ENCODE assay signal across 1 cellular context in the genomic region with DNA sequence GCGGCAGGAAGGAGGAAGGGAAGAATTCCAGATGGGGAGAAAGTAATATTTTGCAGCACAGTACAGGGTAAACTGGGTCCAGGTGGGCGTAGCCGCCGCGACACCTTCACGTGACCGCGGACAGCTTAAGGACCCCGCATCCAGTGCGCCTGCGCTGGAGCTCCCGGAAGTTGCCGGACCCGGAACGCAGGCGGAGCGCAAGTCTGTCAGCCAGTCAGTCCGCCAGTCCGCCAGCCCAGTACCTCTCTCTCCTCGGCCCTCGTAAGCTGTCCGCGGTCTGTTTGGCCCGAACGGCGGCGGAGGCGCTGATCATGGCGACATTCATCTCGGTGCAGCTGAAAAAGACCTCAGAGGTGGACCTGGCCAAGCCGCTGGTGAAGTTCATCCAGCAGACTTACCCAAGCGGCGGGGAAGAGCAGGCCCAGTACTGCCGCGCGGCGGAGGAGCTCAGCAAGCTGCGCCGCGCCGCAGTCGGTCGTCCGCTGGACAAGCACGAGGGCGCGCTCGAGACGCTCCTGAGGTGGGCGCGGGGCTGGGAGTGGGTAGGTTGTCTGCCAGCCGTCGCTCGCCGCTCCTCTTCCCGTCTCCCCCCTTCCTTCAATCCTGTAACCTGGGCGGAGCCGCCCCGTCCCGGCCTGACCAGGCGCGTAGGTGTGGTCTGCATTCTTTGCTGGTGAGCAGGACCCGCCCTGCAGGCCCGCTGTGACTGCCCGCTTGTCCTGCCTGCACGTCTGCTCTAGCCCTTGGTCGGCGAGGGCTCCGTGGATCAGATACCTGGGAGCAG.
TF ChIP-seq lines count a peak whose summit lies in the region.

Gene PDCD6IP, plus strand, starts transcription at position 213 of the 784 bp plus-strand sequence. Its CDS starts 99 bp downstream, at position 312.

TF ChIP-seq in K562, 482 proteins besides CTCF, POLR2A, EP300 and RAD21 (continued from another document and continues in another):
- TF ChIP-seq ARID4B (CRISPR knock-in tag; IDR thresholded peaks at IDR 0.05) (peak; percentile 94), KDM2B (CRISPR knock-in tag; IDR thresholded peaks at IDR 0.05) (no peak), FUS (optimal IDR thresholded peaks at IDR 0.05; ENCODE audit: low read depth, low read length) (peak; percentile 66), HOXB6 (CRISPR knock-in tag; IDR thresholded peaks at IDR 0.05; ENCODE audit: borderline replicate concordance) (no peak), CBX3 (IDR thresholded peaks at IDR 0.05; ENCODE audit: borderline replicate concordance in 1 of 2, low read length in 2 of 2) (no peak; a peak in 1 of 3 replicates), SUPT5H (IDR thresholded peaks at IDR 0.05) (peak; percentile 99), CREB1 (IDR thresholded peaks at IDR 0.05) (0 out of 2 replicates have a peak, but pooled peaks have one; percentile 56), CREB1 (CRISPR knock-in tag; IDR thresholded peaks at IDR 0.05) (peak; percentile 31; the same call in 1 of the 2 replicates), POLR2AphosphoS2 (IDR thresholded peaks at IDR 0.05; ENCODE audit: low read length) (peak; percentile 90; the same call in 1 of the 2 replicates), GTF2A2 (tag; IDR thresholded peaks at IDR 0.05) (0 out of 2 replicates have a peak, but pooled peaks have one; percentile 24), PHF21A (IDR thresholded peaks at IDR 0.05; ENCODE audit: borderline replicate concordance, low read depth) (peak; percentile 46; the same call in 1 of the 2 replicates), HDAC6 (IDR thresholded peaks at IDR 0.05; ENCODE audit: low read depth, low read length) (no peak), ZNF77 (CRISPR knock-in tag; IDR thresholded peaks at IDR 0.05) (no peak), EGR1 (conservative IDR thresholded peaks at IDR 0.05) (peak; percentile 78), POLR3A (IDR thresholded peaks at IDR 0.05; ENCODE audit: borderline replicate concordance, extremely low read depth, insufficient read depth, insufficient read length) (no peak), NR3C1 (CRISPR knock-in tag; IDR thresholded peaks at IDR 0.05) (no peak), NRF1 (conservative IDR thresholded peaks at IDR 0.05 in 1 of 2, IDR thresholded peaks at IDR 0.05 in 1 of 2) (peak; percentile 99), ZSCAN29 (IDR thresholded peaks at IDR 0.05) (no peak), CHD4 (IDR thresholded peaks at IDR 0.05; ENCODE audit: insufficient read depth, insufficient replicate concordance, low read depth, low read length, poor library complexity, severe bottlenecking) (no peak), HMGN3 (IDR thresholded peaks at IDR 0.05; ENCODE audit: borderline replicate concordance, extremely low read depth, insufficient read length, low read depth, low read length) (peak; percentile 90), GTF2E2 (tag; IDR thresholded peaks at IDR 0.05) (0 out of 2 replicates have a peak, but pooled peaks have one; percentile 7), FOXA1 (IDR thresholded peaks at IDR 0.05; ENCODE audit: borderline replicate concordance) (no peak), ZNF436 (CRISPR knock-in tag; IDR thresholded peaks at IDR 0.05) (no peak), PURB (CRISPR knock-in tag; IDR thresholded peaks at IDR 0.05; ENCODE audit: low read depth) (no peak), SRSF7 (optimal IDR thresholded peaks at IDR 0.05; ENCODE audit: low read depth, low read length) (no peak), KDM5B (IDR thresholded peaks at IDR 0.05; ENCODE audit: insufficient replicate concordance, low read depth, low read length) (peak; percentile 95), ZNF133 (CRISPR knock-in tag; IDR thresholded peaks at IDR 0.05) (no peak), MLLT1 (IDR thresholded peaks at IDR 0.05) (no peak; a peak in 2 of 4 replicates), GMEB1 (CRISPR knock-in tag; IDR thresholded peaks at IDR 0.05) (peak; percentile 34; the same call in 1 of the 2 replicates), ZFX (CRISPR knock-in tag; IDR thresholded peaks at IDR 0.05) (peak; percentile 99), NONO (IDR thresholded peaks at IDR 0.05; ENCODE audit: low read depth in 2 of 2, low read length in 1 of 2) (peak; percentile 18 to 57; a peak in 2 of 4 replicates), RBBP5 (IDR thresholded peaks at IDR 0.05; ENCODE audit: borderline replicate concordance, insufficient read depth, low read length, poor library complexity, severe bottlenecking) (peak; percentile 100), KLF1 (tag; IDR thresholded peaks at IDR 0.05) (peak; percentile 71), ZNF212 (CRISPR knock-in tag; IDR thresholded peaks at IDR 0.05) (no peak; the same call in 1 of the 2 replicates), ESRRA (IDR thresholded peaks at IDR 0.05; ENCODE audit: borderline replicate concordance, low read depth) (peak; percentile 70), ZNF699 (CRISPR knock-in tag; IDR thresholded peaks at IDR 0.05; ENCODE audit: insufficient replicate concordance) (no peak), ZNF165 (CRISPR knock-in tag; IDR thresholded peaks at IDR 0.05; ENCODE audit: borderline replicate concordance) (no peak)
- TF ChIP-seq, protein P1, sequence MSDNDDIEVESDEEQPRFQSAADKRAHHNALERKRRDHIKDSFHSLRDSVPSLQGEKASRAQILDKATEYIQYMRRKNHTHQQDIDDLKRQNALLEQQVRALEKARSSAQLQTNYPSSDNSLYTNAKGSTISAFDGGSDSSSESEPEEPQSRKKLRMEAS (CRISPR knock-in tag; IDR thresholded peaks at IDR 0.05) = peak; percentile 86
- TF ChIP-seq, protein P2, sequence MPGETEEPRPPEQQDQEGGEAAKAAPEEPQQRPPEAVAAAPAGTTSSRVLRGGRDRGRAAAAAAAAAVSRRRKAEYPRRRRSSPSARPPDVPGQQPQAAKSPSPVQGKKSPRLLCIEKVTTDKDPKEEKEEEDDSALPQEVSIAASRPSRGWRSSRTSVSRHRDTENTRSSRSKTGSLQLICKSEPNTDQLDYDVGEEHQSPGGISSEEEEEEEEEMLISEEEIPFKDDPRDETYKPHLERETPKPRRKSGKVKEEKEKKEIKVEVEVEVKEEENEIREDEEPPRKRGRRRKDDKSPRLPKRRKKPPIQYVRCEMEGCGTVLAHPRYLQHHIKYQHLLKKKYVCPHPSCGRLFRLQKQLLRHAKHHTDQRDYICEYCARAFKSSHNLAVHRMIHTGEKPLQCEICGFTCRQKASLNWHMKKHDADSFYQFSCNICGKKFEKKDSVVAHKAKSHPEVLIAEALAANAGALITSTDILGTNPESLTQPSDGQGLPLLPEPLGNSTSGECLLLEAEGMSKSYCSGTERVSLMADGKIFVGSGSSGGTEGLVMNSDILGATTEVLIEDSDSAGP (CRISPR knock-in tag; IDR thresholded peaks at IDR 0.05) = 0 out of 2 replicates have a peak, but pooled peaks have one; percentile 33
- TF ChIP-seq, protein P3, sequence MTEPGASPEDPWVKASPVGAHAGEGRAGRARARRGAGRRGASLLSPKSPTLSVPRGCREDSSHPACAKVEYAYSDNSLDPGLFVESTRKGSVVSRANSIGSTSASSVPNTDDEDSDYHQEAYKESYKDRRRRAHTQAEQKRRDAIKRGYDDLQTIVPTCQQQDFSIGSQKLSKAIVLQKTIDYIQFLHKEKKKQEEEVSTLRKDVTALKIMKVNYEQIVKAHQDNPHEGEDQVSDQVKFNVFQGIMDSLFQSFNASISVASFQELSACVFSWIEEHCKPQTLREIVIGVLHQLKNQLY (CRISPR knock-in tag; conservative IDR thresholded peaks at IDR 0.05) = 0 out of 4 replicates have a peak, but pooled peaks have one; percentile 8 to 64
- TF ChIP-seq, protein P4, sequence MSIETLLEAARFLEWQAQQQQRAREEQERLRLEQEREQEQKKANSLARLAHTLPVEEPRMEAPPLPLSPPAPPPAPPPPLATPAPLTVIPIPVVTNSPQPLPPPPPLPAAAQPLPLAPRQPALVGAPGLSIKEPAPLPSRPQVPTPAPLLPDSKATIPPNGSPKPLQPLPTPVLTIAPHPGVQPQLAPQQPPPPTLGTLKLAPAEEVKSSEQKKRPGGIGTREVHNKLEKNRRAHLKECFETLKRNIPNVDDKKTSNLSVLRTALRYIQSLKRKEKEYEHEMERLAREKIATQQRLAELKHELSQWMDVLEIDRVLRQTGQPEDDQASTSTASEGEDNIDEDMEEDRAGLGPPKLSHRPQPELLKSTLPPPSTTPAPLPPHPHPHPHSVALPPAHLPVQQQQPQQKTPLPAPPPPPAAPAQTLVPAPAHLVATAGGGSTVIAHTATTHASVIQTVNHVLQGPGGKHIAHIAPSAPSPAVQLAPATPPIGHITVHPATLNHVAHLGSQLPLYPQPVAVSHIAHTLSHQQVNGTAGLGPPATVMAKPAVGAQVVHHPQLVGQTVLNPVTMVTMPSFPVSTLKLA (conservative IDR thresholded peaks at IDR 0.05) = peak; percentile 82 to 93
- TF ChIP-seq, protein P5, sequence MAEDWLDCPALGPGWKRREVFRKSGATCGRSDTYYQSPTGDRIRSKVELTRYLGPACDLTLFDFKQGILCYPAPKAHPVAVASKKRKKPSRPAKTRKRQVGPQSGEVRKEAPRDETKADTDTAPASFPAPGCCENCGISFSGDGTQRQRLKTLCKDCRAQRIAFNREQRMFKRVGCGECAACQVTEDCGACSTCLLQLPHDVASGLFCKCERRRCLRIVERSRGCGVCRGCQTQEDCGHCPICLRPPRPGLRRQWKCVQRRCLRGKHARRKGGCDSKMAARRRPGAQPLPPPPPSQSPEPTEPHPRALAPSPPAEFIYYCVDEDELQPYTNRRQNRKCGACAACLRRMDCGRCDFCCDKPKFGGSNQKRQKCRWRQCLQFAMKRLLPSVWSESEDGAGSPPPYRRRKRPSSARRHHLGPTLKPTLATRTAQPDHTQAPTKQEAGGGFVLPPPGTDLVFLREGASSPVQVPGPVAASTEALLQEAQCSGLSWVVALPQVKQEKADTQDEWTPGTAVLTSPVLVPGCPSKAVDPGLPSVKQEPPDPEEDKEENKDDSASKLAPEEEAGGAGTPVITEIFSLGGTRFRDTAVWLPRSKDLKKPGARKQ (CRISPR knock-in tag; IDR thresholded peaks at IDR 0.05) = no peak
- TF ChIP-seq, protein P6, sequence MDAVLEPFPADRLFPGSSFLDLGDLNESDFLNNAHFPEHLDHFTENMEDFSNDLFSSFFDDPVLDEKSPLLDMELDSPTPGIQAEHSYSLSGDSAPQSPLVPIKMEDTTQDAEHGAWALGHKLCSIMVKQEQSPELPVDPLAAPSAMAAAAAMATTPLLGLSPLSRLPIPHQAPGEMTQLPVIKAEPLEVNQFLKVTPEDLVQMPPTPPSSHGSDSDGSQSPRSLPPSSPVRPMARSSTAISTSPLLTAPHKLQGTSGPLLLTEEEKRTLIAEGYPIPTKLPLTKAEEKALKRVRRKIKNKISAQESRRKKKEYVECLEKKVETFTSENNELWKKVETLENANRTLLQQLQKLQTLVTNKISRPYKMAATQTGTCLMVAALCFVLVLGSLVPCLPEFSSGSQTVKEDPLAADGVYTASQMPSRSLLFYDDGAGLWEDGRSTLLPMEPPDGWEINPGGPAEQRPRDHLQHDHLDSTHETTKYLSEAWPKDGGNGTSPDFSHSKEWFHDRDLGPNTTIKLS (IDR thresholded peaks at IDR 0.05; ENCODE audit: borderline replicate concordance, low read depth) = peak; percentile 77
- TF ChIP-seq, protein P7, sequence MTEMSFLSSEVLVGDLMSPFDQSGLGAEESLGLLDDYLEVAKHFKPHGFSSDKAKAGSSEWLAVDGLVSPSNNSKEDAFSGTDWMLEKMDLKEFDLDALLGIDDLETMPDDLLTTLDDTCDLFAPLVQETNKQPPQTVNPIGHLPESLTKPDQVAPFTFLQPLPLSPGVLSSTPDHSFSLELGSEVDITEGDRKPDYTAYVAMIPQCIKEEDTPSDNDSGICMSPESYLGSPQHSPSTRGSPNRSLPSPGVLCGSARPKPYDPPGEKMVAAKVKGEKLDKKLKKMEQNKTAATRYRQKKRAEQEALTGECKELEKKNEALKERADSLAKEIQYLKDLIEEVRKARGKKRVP (CRISPR knock-in tag; IDR thresholded peaks at IDR 0.05) = 0 out of 2 replicates have a peak, but pooled peaks have one; percentile 23
